In the genomic region with DNA sequence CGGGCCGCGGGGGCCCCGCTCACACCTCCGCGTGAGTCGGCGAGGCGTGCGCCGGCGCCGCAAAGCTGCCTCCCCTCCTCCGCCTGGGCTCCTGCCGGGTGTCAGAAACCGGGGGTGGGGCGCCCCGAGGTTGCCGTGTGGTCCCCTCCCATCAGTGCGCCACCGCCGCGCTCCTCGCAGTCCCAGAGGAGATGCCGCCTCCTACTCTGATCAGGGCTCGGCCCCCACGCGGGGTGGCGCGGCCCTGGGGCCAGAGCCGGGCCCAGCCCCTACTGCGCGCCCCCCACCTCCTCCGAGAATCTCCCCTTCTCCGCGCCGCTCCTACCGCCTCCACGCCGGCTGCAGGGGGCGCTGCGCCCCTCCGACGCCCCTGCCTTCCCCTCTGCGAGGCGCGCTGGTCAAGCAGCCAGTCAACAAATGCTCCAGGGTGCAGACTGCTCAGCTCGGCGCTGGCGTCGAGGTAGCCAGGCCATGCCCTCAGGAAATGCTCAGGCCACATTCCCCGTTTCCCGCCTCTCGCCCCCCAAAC, we compare ENCODE assay signal across 8 cellular contexts. TPM values are rescaled to one million over a fixed set of nuclear protein-coding genes. Genes with fewer than 3 reads are reported as not detected.
DNase-seq lines count a peak whose midpoint lies in the region; ATAC-seq and TF ChIP-seq lines count a peak whose summit lies in the region.

No MANE protein-coding gene starts in this region.

- no peak overlapping the region for H2AFZ ChIP-seq in Karpas-422 (ENCODE audit: low read length)

- H3K9ac ChIP-seq in Karpas-422 (ENCODE audit: low read length) = no peak overlapping the region

- ATAC-seq in GM19324 (IDR thresholded peaks at IDR 0.05; ENCODE audit: low FRiP score, unreplicated experiment) = no peak

- H3K36me3 ChIP-seq in CD8-positive, alpha-beta memory T cell (ENCODE audit: insufficient read depth, low read length) = no peaks in the 10 kb centered on the region
- H3K36me3 ChIP-seq in Karpas-422 (ENCODE audit: insufficient read depth, low read length) = no peaks in the 10 kb centered on the region

- peak overlapping the region in 6 of 7 donors; percentile 39 to 80 (median 68) for H3K4me3 Mint-ChIP-seq in CD8-positive, alpha-beta memory T cell

- H3K9me2 ChIP-seq in Karpas-422 (replicated peaks; ENCODE audit: insufficient read depth, low read length) = no peaks in the 10 kb centered on the region

- H3K27me3 ChIP-seq in CD8-positive, alpha-beta memory T cell (ENCODE audit: insufficient read depth, low read length, poor library complexity, severe bottlenecking) = peaks cover 15% of the 10 kb centered on the region
- no peaks in the 10 kb centered on the region for H3K27me3 ChIP-seq in Karpas-422 (ENCODE audit: low read length)

- H3K27ac Mint-ChIP-seq in CD8-positive, alpha-beta memory T cell = no peak overlapping the region

- TF ChIP-seq CTCF in fibroblast of pulmonary artery (IDR thresholded peaks at IDR 0.05; ENCODE audit: low read length, missing control alignments) = peak; percentile 34

- DNase-seq in CD8-positive, alpha-beta memory T cell = peak in 3 of 5 donors; percentile 14 to 30 (median 22)
- DNase-seq in Karpas-422 (peak; percentile 59), fibroblast of pulmonary artery (ENCODE audit: low read depth) (no peak), skeletal muscle cell (ENCODE audit: low read depth) (no peak), CD1c-positive myeloid dendritic cell (ENCODE audit: extremely low spot score) (no peak), middle frontal gyrus (ENCODE audit: extremely low spot score, low spot score) (no peak)
- peak; percentile 21 to 24 for DNase-seq in activated CD8-positive, alpha-beta memory T cell treated with anti-CD3 and anti-CD28 coated beads for 4 hours (ENCODE audit: low read depth in 2 of 2)

- H3K9me3 ChIP-seq in CD8-positive, alpha-beta memory T cell (ENCODE audit: low read length) = no peaks in the 10 kb centered on the region
- H3K9me3 ChIP-seq in Karpas-422 (ENCODE audit: low read length) = no peaks in the 10 kb centered on the region

- peaks cover 16% of the 10 kb centered on the region for H3K4me1 ChIP-seq in CD8-positive, alpha-beta memory T cell (ENCODE audit: insufficient read depth, low read length)
- peaks cover 3% of the 10 kb centered on the region; the same call in 1 of the 2 replicates for H3K4me1 ChIP-seq in Karpas-422 (ENCODE audit: low read length)

- no peaks in the 10 kb centered on the region for H3K36me3 Mint-ChIP-seq in CD8-positive, alpha-beta memory T cell

- H3K27me3 Mint-ChIP-seq in CD8-positive, alpha-beta memory T cell = peaks cover 13 to 31% of the 10 kb centered on the region in 2 donors

- peaks cover 13% of the 10 kb centered on the region; the same call in 1 of the 2 replicates for H4K20me1 ChIP-seq in Karpas-422 (ENCODE audit: insufficient read depth, low read depth, low read length)

- no peak overlapping the region for H3K4me3 ChIP-seq in CD8-positive, alpha-beta memory T cell (ENCODE audit: low read length)
- H3K4me3 ChIP-seq in Karpas-422 (ENCODE audit: low read length) (no peak overlapping the region), fibroblast of pulmonary artery (replicated peaks; ENCODE audit: low read depth, low read length) (no peak overlapping the region), skeletal muscle cell (ENCODE audit: low read depth, low read length) (peak overlapping the region; percentile 23)

- H3K4me1 Mint-ChIP-seq in CD8-positive, alpha-beta memory T cell = peaks cover 0 to 26% (median 8%) of the 10 kb centered on the region in 3 donors

- CTCF ChIA-PET in CD8-positive, alpha-beta memory T cell (lab: Charles Lee) = interaction anchor here (1.3 to 1.7 kb wide), 3 partner anchors 13 to 25 kb away, joined by 3 to 5 read pairs (median 5); no protein-coding TSS in a partner anchor

- no peaks in the 10 kb centered on the region for H3K79me2 ChIP-seq in Karpas-422 (ENCODE audit: low read length)

- no peaks in the 10 kb centered on the region for H3K9me3 Mint-ChIP-seq in CD8-positive, alpha-beta memory T cell

- H3K4me2 ChIP-seq in Karpas-422 (ENCODE audit: low read depth, low read length, poor library complexity, severe bottlenecking) = no peak overlapping the region

- H3K27ac ChIP-seq in CD8-positive, alpha-beta memory T cell (ENCODE audit: low read depth, low read length) = no peak overlapping the region
- H3K27ac ChIP-seq in Karpas-422 (ENCODE audit: low read length) = no peak overlapping the region

- POLR2A ChIA-PET in CD8-positive, alpha-beta memory T cell (lab: Charles Lee) = interaction anchor here (0.6 kb wide), 1 partner anchor 26 kb away, joined by 7 read pairs; no protein-coding TSS in a partner anchor

RNA-seq across cellular contexts. Expression of a gene that starts 0.5 kb away (rescaled TPM):
- total RNA-seq in CD8-positive, alpha-beta memory T cell = 1 to 10 TPM in 1 of 2 experiments, under 1 TPM in 1; 0.37 to 1.2 TPM
- 0.15 TPM for polyA plus RNA-seq in CD8-positive, alpha-beta memory T cell
- total RNA-seq in Karpas-422 (2014; rRNA removed; shearing (Covaris generic); ENCODE audit: low replicate concordance) = 0.29 TPM in 1 of 2 replicates, not detected in the other

RNA-seq across cellular contexts. Expression of a gene that starts 12.1 kb away (rescaled TPM):
- total RNA-seq in CD8-positive, alpha-beta memory T cell = 1 to 10 TPM; 6.7 to 6.9 TPM
- polyA plus RNA-seq in CD8-positive, alpha-beta memory T cell = 12.4 TPM
- total RNA-seq in Karpas-422 (2014; rRNA removed; shearing (Covaris generic); ENCODE audit: low replicate concordance) = 20.6 and 30.1 TPM in 2 replicates

Comparison
In these comparisons a context has a peak if more than half of its experiments do, and no peak if none do; other contexts are left out.
1. DNase-seq: peak in CD8-positive, alpha-beta memory T cell (3 of 5), Karpas-422 (single experiment) and activated CD8-positive, alpha-beta memory T cell treated with anti-CD3 and anti-CD28 coated beads for 4 hours (2 of 2); none in fibroblast of pulmonary artery (single experiment), skeletal muscle cell (single experiment), CD1c-positive myeloid dendritic cell (single experiment) and middle frontal gyrus (single experiment).